15 cellular contexts compared by ENCODE assay signal in the genomic region with DNA sequence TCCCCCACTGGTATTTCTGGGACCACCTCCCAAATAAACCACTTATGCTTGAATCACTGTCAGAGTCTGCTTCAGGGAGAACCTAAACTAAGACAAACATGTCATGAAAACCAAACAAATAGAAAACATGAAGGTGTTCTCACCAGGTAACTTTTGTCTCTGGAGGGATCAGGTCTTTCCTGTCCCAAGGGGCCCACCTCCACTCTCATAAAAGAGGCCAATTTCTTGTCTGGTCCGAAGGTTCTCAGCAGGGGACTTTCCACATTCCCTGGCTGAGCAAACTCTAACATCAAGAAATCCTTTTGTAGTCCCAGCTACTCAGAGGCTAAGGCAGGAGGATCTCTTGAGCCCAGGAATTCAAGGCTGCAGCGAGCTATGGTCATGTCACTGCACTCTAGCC. TPM values are rescaled to one million over a fixed set of nuclear protein-coding genes. Genes with fewer than 3 reads are reported as not detected.
A peak's percentile ranks its signal among the peaks of the same experiment; 100 is the strongest.
DNase-seq lines count a peak whose midpoint lies in the region; ATAC-seq, FAIRE-seq and TF ChIP-seq lines count a peak whose summit lies in the region.
"Had no signal": no experiment of that assay in that cellular context is flagged by ENCODE, and none has a peak within 500 bp of the region (broad histone marks: within the 10 kb centered on the region; RNA-seq: fewer than 3 reads in every experiment).

No MANE protein-coding gene starts in this region.

- H3K79me2 ChIP-seq in H1 (ENCODE audit: control insufficient read depth in 1 of 2, insufficient read depth in 2 of 2, low read length in 2 of 2), result no peaks in the 10 kb centered on the region

- no peak overlapping the region for H2AFZ ChIP-seq in H1 (ENCODE audit: low read length)

- peaks cover 0 to 2% of the 10 kb centered on the region in 2 experiments for H4K20me1 ChIP-seq in H1 (replicated peaks in 1 of 2; ENCODE audit: control insufficient read depth in 1 of 2, insufficient read depth in 2 of 2, low read length in 2 of 2)

- no peaks in the 10 kb centered on the region for H3K9me3 ChIP-seq in H1 (ENCODE audit: insufficient read depth in 2 of 2, low read depth in 1 of 2, low read length in 1 of 2)
- H3K9me3 ChIP-seq: A549, heart left ventricle, right atrium auricular region had no signal

- 47% methylated on average over 2 of the region's 2 CpGs; no CpG with 5 or more reads in 1 of the 2 experiments for WGBS in H1 (ENCODE audit: extremely low coverage in 1 of 2, insufficient coverage in 1 of 2, insufficient read length in 1 of 2, insufficient replicate concordance in 2 of 2, low coverage in 1 of 2, low lambda C conversion rate in 2 of 2, missing lambda C conversion rate in 1 of 2), 2 experiments

- H3K4ac ChIP-seq in H1 (replicated peaks; ENCODE audit: insufficient read length, low read depth, low read length), result no peak overlapping the region

- no peak for TF ChIP-seq CTCF in LNCaP clone FGC (IDR thresholded peaks at IDR 0.05; ENCODE audit: control insufficient read depth, extremely low read depth, insufficient read depth)
- TF ChIP-seq CTCF in H1 (IDR thresholded peaks at IDR 0.05; ENCODE audit: control extremely low read depth in 1 of 3, insufficient read depth in 1 of 3, low read depth in 1 of 3, low read length in 3 of 3), result no peak

- no peak overlapping the region for H2BK120ac ChIP-seq in H1 (replicated peaks; ENCODE audit: low read depth, low read length)

- H3K4me3 ChIP-seq in LNCaP clone FGC (ENCODE audit: low read depth, low read length), result peak overlapping the region; percentile 22
- no peak overlapping the region for H3K4me3 ChIP-seq in H1 (ENCODE audit: extremely low read depth in 1 of 4, insufficient read depth in 2 of 4, low read depth in 3 of 4, low read length in 4 of 4)
- peak overlapping the region; percentile 9 for H3K4me3 ChIP-seq in rectal smooth muscle tissue (ENCODE audit: low read length)
- H3K4me3 ChIP-seq: A549, heart left ventricle, right atrium auricular region had no signal

- H3K4me1 ChIP-seq in H1 (replicated peaks in 1 of 4; ENCODE audit: control insufficient read depth in 3 of 4, insufficient read depth in 4 of 4, low read length in 3 of 4) (no peaks in the 10 kb centered on the region), rectal smooth muscle tissue (ENCODE audit: control insufficient read depth, insufficient read depth, low read length) (no peaks in the 10 kb centered on the region)

- no peak overlapping the region for H3K56ac ChIP-seq in H1 (replicated peaks; ENCODE audit: insufficient read length, low read depth, low read length)

- H3K4me2 ChIP-seq in H1 (ENCODE audit: insufficient read depth in 1 of 2, low read depth in 2 of 2, low read length in 2 of 2), result no peak overlapping the region
- H3K4me2 ChIP-seq: A549 had no signal

- H3K36me3 ChIP-seq in H1 (ENCODE audit: control insufficient read depth in 2 of 4, insufficient read depth in 4 of 4, low read length in 3 of 4), result no peaks in the 10 kb centered on the region
- no peaks in the 10 kb centered on the region for H3K36me3 ChIP-seq in rectal smooth muscle tissue (ENCODE audit: control insufficient read depth, insufficient read depth, low read length)
- H3K36me3 ChIP-seq: heart left ventricle, right atrium auricular region had no signal

- H4K8ac ChIP-seq in H1 (ENCODE audit: extremely low read depth, insufficient read depth, low read length), result no peak overlapping the region

- no peak overlapping the region for H2AK5ac ChIP-seq in H1 (ENCODE audit: low read depth, low read length)

- no peak for ATAC-seq in GM18858 (IDR thresholded peaks at IDR 0.05; ENCODE audit: unreplicated experiment)
- ATAC-seq: A549; stimulated activated naive CD8-positive, alpha-beta T cell treated with anti-CD3 and anti-CD28 coated beads, Interleukin-15, Interleukin-2, amounts not matched to agents 100 U/mL and 50 U/mL, for 24 hours had no signal

- H4K91ac ChIP-seq in H1 (replicated peaks; ENCODE audit: insufficient read length, low read length), result no peak overlapping the region

- 0 out of 2 replicates have a peak overlapping the region, but pooled peaks have one; percentile 88 for H2BK12ac ChIP-seq in H1 (ENCODE audit: low read depth, low read length)

- peaks cover 2% of the 10 kb centered on the region; the same call in 1 of the 2 replicates for H3K23me2 ChIP-seq in H1 (ENCODE audit: low read depth, low read length)

- H2BK5ac ChIP-seq in H1 (ENCODE audit: low read depth, low read length), result no peak overlapping the region

- H3K23ac ChIP-seq in H1 (ENCODE audit: insufficient read length), result no peak overlapping the region

- H3K27me3 ChIP-seq in H1 (replicated peaks in 1 of 4; ENCODE audit: control insufficient read depth in 3 of 4, extremely low read depth in 1 of 4, insufficient read depth in 3 of 4, low read length in 3 of 4) (peaks cover 0 to 11% (median under 1%) of the 10 kb centered on the region in 4 experiments; a peak in 4 of 7 replicates), rectal smooth muscle tissue (ENCODE audit: control insufficient read depth, insufficient read depth, low read length) (no peaks in the 10 kb centered on the region)
- H3K27me3 ChIP-seq: right atrium auricular region had no signal

- POLR2A ChIA-PET in H1 (lab: Charles Lee; ENCODE audit: partially characterized antibody), result no interaction called here

- H3K14ac ChIP-seq in H1 (ENCODE audit: insufficient read length), result no peak overlapping the region

- TF ChIP-seq EP300 in H1 (IDR thresholded peaks at IDR 0.05; ENCODE audit: borderline replicate concordance in 1 of 2, low read depth in 2 of 2, low read length in 2 of 2), result no peak

- peak overlapping the region; percentile 75; the same call in 1 of the 2 replicates for H2BK15ac ChIP-seq in H1 (ENCODE audit: low read length)

- no peaks in the 10 kb centered on the region for H3K79me1 ChIP-seq in H1 (ENCODE audit: low read depth, low read length)

- H2BK20ac ChIP-seq in H1 (ENCODE audit: low read length), result no peak overlapping the region

- DNase-seq in NCI-H146 (lab: John Stamatoyannopoulos, UW) (peak; percentile 21), NCI-H146 treated with DMSO at 0.1 percent for 48 hours (lab: John Stamatoyannopoulos, UW; ENCODE audit: unreplicated experiment) (no peak), LNCaP clone FGC (ENCODE audit: low read depth) (peak; percentile 63), H1 (ENCODE audit: low read depth in 1 of 2, low spot score in 2 of 2) (no peak), urothelium cell line (ENCODE audit: low spot score) (no peak), SW 1271 (lab: John Stamatoyannopoulos, UW) (no peak)
- DNase-seq: CD4-positive, alpha-beta T cell; mesendoderm; stimulated activated naive CD8-positive, alpha-beta T cell treated with anti-CD3 and anti-CD28 coated beads, Interleukin-15, Interleukin-2, amounts not matched to agents 100 U/mL and 50 U/mL, for 24 hours had no signal

- no peak for TF ChIP-seq POLR2A in H1 (IDR thresholded peaks at IDR 0.05; ENCODE audit: control extremely low read depth in 1 of 2, low read depth in 2 of 2, low read length in 2 of 2)

- CTCF ChIA-PET in H1 (lab: Charles Lee; ENCODE audit: partially characterized antibody), result interaction anchor here (0.8 to 2.7 kb wide), 3 partner anchors 9 to 93 kb away, joined by 3 to 13 read pairs (median 3); no protein-coding TSS in a partner anchor

- FAIRE-seq in H1 (lab: Jason Lieb, UNC) (no peak), urothelium cell line (lab: Jason Lieb, UNC) (no peak)
- FAIRE-seq: A549, islet of Langerhans had no signal

- H3K18ac ChIP-seq in H1 (ENCODE audit: extremely low read depth, low read length), result no peak overlapping the region

- no peak overlapping the region for H4K5ac ChIP-seq in H1 (ENCODE audit: insufficient read length, low read depth, low read length)

- H3K9ac ChIP-seq in H1 (replicated peaks in 1 of 4; ENCODE audit: extremely low read depth in 1 of 4, low read depth in 3 of 4, low read length in 3 of 4) (no peak overlapping the region), rectal smooth muscle tissue (ENCODE audit: low read length) (no peak overlapping the region)

- TF ChIP-seq RAD21 in H1 (IDR thresholded peaks at IDR 0.05 in 1 of 2, conservative IDR thresholded peaks at IDR 0.05 in 1 of 2; ENCODE audit: low read depth in 2 of 2, low read length in 2 of 2), result no peak

- H3K27ac ChIP-seq in H1 (ENCODE audit: low read depth, low read length) (no peak overlapping the region), rectal smooth muscle tissue (ENCODE audit: low read depth, low read length) (no peak overlapping the region)
- H3K27ac ChIP-seq: A549, heart left ventricle, right atrium auricular region had no signal

TF ChIP-seq in H1, 55 proteins besides CTCF, POLR2A, EP300 and RAD21:
- TF ChIP-seq YY1 (IDR thresholded peaks at IDR 0.05; ENCODE audit: low read depth, low read length), result no peak
- no peak for TF ChIP-seq TBP (IDR thresholded peaks at IDR 0.05; ENCODE audit: low read depth, low read length)
- TF ChIP-seq SRF (IDR thresholded peaks at IDR 0.05; ENCODE audit: low read depth, low read length), result no peak
- TF ChIP-seq POU5F1 (IDR thresholded peaks at IDR 0.05; ENCODE audit: low read depth, low read length), result no peak
- no peak for TF ChIP-seq CHD1 (IDR thresholded peaks at IDR 0.05; ENCODE audit: low read depth, low read length)
- TF ChIP-seq MAFK (IDR thresholded peaks at IDR 0.05; ENCODE audit: low read depth, low read length), result no peak
- TF ChIP-seq FOSL1 (IDR thresholded peaks at IDR 0.05; ENCODE audit: insufficient read depth, low read depth, low read length), result no peak
- no peak for TF ChIP-seq BRCA1 (IDR thresholded peaks at IDR 0.05; ENCODE audit: low read depth, low read length)
- no peak for TF ChIP-seq BCL11A (IDR thresholded peaks at IDR 0.05; ENCODE audit: low read depth in 2 of 2, low read length in 2 of 2)
TF ChIP-seq in H1: peak in this region for 0.

RNA-seq across cellular contexts. Expression of a gene that starts 8.8 kb away (rescaled TPM):
- total RNA-seq in H1 (2021; fragmentation: NEBNext Ultra II Directional; extraction: Animal tissue kit (Norgen Biotek cat#: 25700)), result 13.3 and 14.7 TPM in 2 replicates
- polyA plus RNA-seq in H1 (2011; rRNA removed), result 4.8 and 6.7 TPM in 2 replicates
- polyA plus RNA-seq in H1 (2011; cell fraction: cytosol; rRNA removed), result 2.2 TPM
- 8.8 TPM for polyA plus RNA-seq in H1 (2011; cell fraction: nucleus; rRNA removed)
- 9.6 to 20.8 TPM (median 19.1 TPM) in 4 replicates for polyA plus RNA-seq in H1 (2012, experiment 1 of 2)
- polyA plus RNA-seq in H1 (2012, experiment 2 of 2), result 13.4 TPM
- polyA plus RNA-seq in H1 (2013, experiment 1 of 2), result 5.1 TPM
- 5.1 TPM for polyA plus RNA-seq in H1 (2013, experiment 2 of 2)
- 2.0 and 2.4 TPM in 2 replicates for polyA minus RNA-seq in H1 (2011; rRNA and poly(A)+ RNA removed)
- 9.3 TPM for polyA minus RNA-seq in H1 (2011; cell fraction: cytosol; rRNA and poly(A)+ RNA removed)
- polyA minus RNA-seq in H1 (2011; cell fraction: nucleus; rRNA and poly(A)+ RNA removed), result 5.1 TPM

Comparison
In these comparisons a context has a peak if more than half of its experiments do, and no peak if none do; other contexts are left out.
1. DNase-seq: peak in NCI-H146 (single experiment) and LNCaP clone FGC (single experiment); none in NCI-H146 treated with DMSO at 0.1 percent for 48 hours (single experiment), H1 (0 of 2), urothelium cell line (single experiment) and SW 1271 (0 of 2).
2. H3K4me3 ChIP-seq: peak in LNCaP clone FGC (single experiment) and rectal smooth muscle tissue (single experiment); none in H1 (0 of 4).